In genomic region chr22:18062421-18062820, GRCh38 we compare ENCODE assay signal across 10 cellular contexts. TPM values are rescaled to one million over a fixed set of nuclear protein-coding genes. Genes with fewer than 3 reads are reported as not detected.
"Had no signal": no experiment of that assay in that cellular context is flagged by ENCODE, and none has a peak within 500 bp of the region (broad histone marks: within the 10 kb centered on the region; RNA-seq: fewer than 3 reads in every experiment).

No MANE protein-coding gene starts in this region.

- H3K27me3 ChIP-seq: ascending aorta, cardiac muscle cell, pancreas had no signal

- ATAC-seq: activated naive CD8-positive, alpha-beta T cell treated with anti-CD3 and anti-CD28 coated beads, Interleukin-2, amount 50 U/mL, for 24 hours; pancreas had no signal

- H3K27ac Mint-ChIP-seq: activated CD4-positive, alpha-beta memory T cell treated with anti-CD3 and anti-CD28 coated beads, Interleukin-2, amount 10 ng/mL, durations not matched to agents 7 days and 5 days; activated naive CD8-positive, alpha-beta T cell treated with anti-CD3 and anti-CD28 coated beads, Interleukin-2, amount 50 U/mL, for 24 hours had no signal

- H3K36me3 ChIP-seq: ascending aorta, cardiac muscle cell, pancreas, stomach had no signal

- H3K27ac ChIP-seq: cardiac muscle cell had no signal

- H3K4me3 ChIP-seq: ascending aorta, cardiac muscle cell, pancreas, stomach had no signal

- DNase-seq: activated CD4-positive, alpha-beta memory T cell treated with anti-CD3 and anti-CD28 coated beads, Interleukin-2, amount 10 ng/mL, durations not matched to agents 7 days and 5 days; activated naive CD4-positive, alpha-beta T cell treated with Interleukin-2 at 50 U/mL for 16 hours; activated naive CD8-positive, alpha-beta T cell treated with anti-CD3 and anti-CD28 coated beads, Interleukin-2, amount 50 U/mL, for 24 hours; hypothalamus; stimulated activated CD4-positive, alpha-beta T cell treated with anti-CD3 and anti-CD28 coated beads, Interleukin-15, amount 100 ng/mL, for 24 hours; stimulated activated CD4-positive, alpha-beta T cell treated with anti-CD3 and anti-CD28 coated beads, Interleukin-4, amount 100 ng/mL, for 24 hours; stomach had no signal

- H3K4me1 Mint-ChIP-seq: activated CD4-positive, alpha-beta memory T cell treated with anti-CD3 and anti-CD28 coated beads, Interleukin-2, amount 10 ng/mL, durations not matched to agents 7 days and 5 days had no signal

- H3K9me3 ChIP-seq: ascending aorta, pancreas, stomach had no signal

- H3K4me3 Mint-ChIP-seq: activated CD4-positive, alpha-beta memory T cell treated with anti-CD3 and anti-CD28 coated beads, Interleukin-2, amount 10 ng/mL, durations not matched to agents 7 days and 5 days; activated naive CD8-positive, alpha-beta T cell treated with anti-CD3 and anti-CD28 coated beads, Interleukin-2, amount 50 U/mL, for 24 hours had no signal

- H3K9me3 Mint-ChIP-seq: activated CD4-positive, alpha-beta memory T cell treated with anti-CD3 and anti-CD28 coated beads, Interleukin-2, amount 10 ng/mL, durations not matched to agents 7 days and 5 days; activated naive CD8-positive, alpha-beta T cell treated with anti-CD3 and anti-CD28 coated beads, Interleukin-2, amount 50 U/mL, for 24 hours had no signal

RNA-seq across cellular contexts. Expression of gene TUBA8, which starts 48.2 kb away (rescaled TPM):
- total RNA-seq: ascending aorta, stomach had no signal
